Comparison of ENCODE assay signal across 20 cellular contexts in genomic region chr1:66450847-66451246, GRCh38.
"Had no signal": no experiment of that assay in that cellular context is flagged by ENCODE, and none has a peak within 500 bp of the region (broad histone marks: within the 10 kb centered on the region; RNA-seq: fewer than 3 reads in every experiment).

No MANE protein-coding gene starts in this region.

- H3K4me3 ChIP-seq: breast epithelium, prostate gland, spleen, testis had no signal

- FAIRE-seq: urothelium cell line had no signal

- H3K27ac ChIP-seq: epithelial cell of prostate, prostate gland, spleen, testis, WERI-Rb-1 had no signal

- H3K36me3 Mint-ChIP-seq: activated CD4-positive, alpha-beta memory T cell treated with anti-CD3 and anti-CD28 coated beads for 36 hours; activated CD8-positive, alpha-beta memory T cell treated with anti-CD3 and anti-CD28 coated beads, Interleukin-2, amount 10 ng/mL, durations not matched to agents 7 days and 5 days; mesothelial cell of epicardium had no signal

- H3K36me3 ChIP-seq: breast epithelium, prostate gland, spleen, WERI-Rb-1 had no signal

- H3K27ac Mint-ChIP-seq: activated CD4-positive, alpha-beta memory T cell treated with anti-CD3 and anti-CD28 coated beads for 36 hours; activated CD8-positive, alpha-beta memory T cell treated with anti-CD3 and anti-CD28 coated beads, Interleukin-2, amount 10 ng/mL, durations not matched to agents 7 days and 5 days; activated naive CD4-positive, alpha-beta T cell treated with anti-CD3 and anti-CD28 coated beads for 36 hours; activated naive CD8-positive, alpha-beta T cell treated with anti-CD3 and anti-CD28 coated beads, Interleukin-2, amount 50 U/mL, for 24 hours; activated T-helper 2 cell treated with anti-CD3 and anti-CD28 coated beads, Interferon-gamma antibody, Interleukin-2, Interleukin-4, amounts not matched to agents 10 μg/mL and 5 μg/mL and 100 μg/mL, durations not matched to agents 14 hours and 24 hours and 36 hours; stimulated activated naive CD8-positive, alpha-beta T cell treated with anti-CD3 and anti-CD28 coated beads, Interleukin-15, Interleukin-2, amounts not matched to agents 100 ng/mL and 50 ng/mL, for 24 hours had no signal

- ATAC-seq: activated CD8-positive, alpha-beta memory T cell treated with anti-CD3 and anti-CD28 coated beads, Interleukin-2, amount 10 ng/mL, durations not matched to agents 7 days and 5 days; activated naive CD8-positive, alpha-beta T cell treated with anti-CD3 and anti-CD28 coated beads, Interleukin-2, amount 50 U/mL, for 24 hours had no signal

- H3K9me3 ChIP-seq: breast epithelium, prostate gland, spleen, testis had no signal

- H3K27me3 ChIP-seq: breast epithelium, spleen, testis had no signal

- H3K27me3 Mint-ChIP-seq: activated naive CD8-positive, alpha-beta T cell treated with anti-CD3 and anti-CD28 coated beads, Interleukin-2, amount 50 U/mL, for 24 hours had no signal

- H3K4me3 Mint-ChIP-seq: activated CD4-positive, alpha-beta memory T cell treated with anti-CD3 and anti-CD28 coated beads for 36 hours; activated CD8-positive, alpha-beta memory T cell treated with anti-CD3 and anti-CD28 coated beads, Interleukin-2, amount 10 ng/mL, durations not matched to agents 7 days and 5 days; activated naive CD4-positive, alpha-beta T cell treated with anti-CD3 and anti-CD28 coated beads for 36 hours; activated naive CD8-positive, alpha-beta T cell treated with anti-CD3 and anti-CD28 coated beads, Interleukin-2, amount 50 U/mL, for 24 hours; mesothelial cell of epicardium; neural crest cell; stimulated activated naive CD8-positive, alpha-beta T cell treated with anti-CD3 and anti-CD28 coated beads, Interleukin-15, Interleukin-2, amounts not matched to agents 100 ng/mL and 50 ng/mL, for 24 hours had no signal

- H3K9me3 Mint-ChIP-seq: activated CD4-positive, alpha-beta memory T cell treated with anti-CD3 and anti-CD28 coated beads for 36 hours; activated naive CD4-positive, alpha-beta T cell treated with anti-CD3 and anti-CD28 coated beads for 36 hours; activated naive CD8-positive, alpha-beta T cell treated with anti-CD3 and anti-CD28 coated beads, Interleukin-2, amount 50 U/mL, for 24 hours; activated T-helper 2 cell treated with anti-CD3 and anti-CD28 coated beads, Interferon-gamma antibody, Interleukin-2, Interleukin-4, amounts not matched to agents 10 μg/mL and 5 μg/mL and 100 μg/mL, durations not matched to agents 14 hours and 24 hours and 36 hours; mesothelial cell of epicardium; neural crest cell; stimulated activated naive CD8-positive, alpha-beta T cell treated with anti-CD3 and anti-CD28 coated beads, Interleukin-15, Interleukin-2, amounts not matched to agents 100 ng/mL and 50 ng/mL, for 24 hours had no signal

- DNase-seq: activated CD4-positive, alpha-beta memory T cell treated with anti-CD3 and anti-CD28 coated beads for 36 hours; activated CD8-positive, alpha-beta memory T cell treated with anti-CD3 and anti-CD28 coated beads, Interleukin-2, amount 10 ng/mL, durations not matched to agents 7 days and 5 days; activated naive CD4-positive, alpha-beta T cell treated with anti-CD3 and anti-CD28 coated beads for 36 hours; activated naive CD8-positive, alpha-beta T cell treated with anti-CD3 and anti-CD28 coated beads, Interleukin-2, amount 50 U/mL, for 24 hours; activated T-cell treated with anti-CD3 and anti-CD28 coated beads, Interleukin-2, amount 50 U/mL, for 1 hour; aorta; dermis blood vessel endothelial cell; hypothalamus; kidney glomerular epithelial cell; spleen; testis; WERI-Rb-1 had no signal

- H3K4me1 ChIP-seq: breast epithelium, prostate gland had no signal
